In genomic region chr18:47151457-47151856, GRCh38 we compare ENCODE assay signal across 8 cellular contexts. TPM values are rescaled to one million over a fixed set of nuclear protein-coding genes. Genes with fewer than 3 reads are reported as not detected.
DNase-seq lines count a peak whose midpoint lies in the region; ATAC-seq and TF ChIP-seq lines count a peak whose summit lies in the region.

No MANE protein-coding gene starts in this region.

- H3K36me3 ChIP-seq in ACC112 (ENCODE audit: insufficient read depth, low read length), result peaks cover 22% of the 10 kb centered on the region; the same call in 1 of the 2 replicates
- peaks cover 3 to 11% (median 7%) of the 10 kb centered on the region in 4 donors for H3K36me3 ChIP-seq in liver (ENCODE audit: control insufficient read depth in 4 of 4, insufficient read depth in 3 of 4, low read depth in 1 of 4, low read length in 3 of 4)

- H3K4me1 Mint-ChIP-seq in activated CD8-positive, alpha-beta T cell treated with anti-CD3 and anti-CD28 coated beads, Interleukin-2, amount 10 ng/mL, durations not matched to agents 7 days and 5 days (ENCODE audit: low read depth), result peaks cover 27% of the 10 kb centered on the region

- CTCF ChIA-PET in activated CD8-positive, alpha-beta T cell treated with anti-CD3 and anti-CD28 coated beads, Interleukin-2, amount 10 ng/mL, durations not matched to agents 7 days and 5 days (lab: Charles Lee), result interaction anchor here (0.7 to 2.8 kb wide), 3 partner anchors 9 to 978 kb away, joined by 3 to 6 read pairs (median 4); a partner anchor contains a TSS

- H3K4me1 ChIP-seq in ACC112 (ENCODE audit: control insufficient read depth, insufficient read depth, low read length, unreplicated experiment) (peaks cover 11% of the 10 kb centered on the region), liver (ENCODE audit: control insufficient read depth in 4 of 4, insufficient read depth in 4 of 4, low read length in 3 of 4) (peaks cover 1 to 17% (median 10%) of the 10 kb centered on the region in 4 donors)

- no peak for TF ChIP-seq CTCF in liver (IDR thresholded peaks at IDR 0.05; ENCODE audit: low read depth, low read length, missing input control)
- TF ChIP-seq CTCF in omental fat pad (IDR thresholded peaks at IDR 0.05), result no peak

- no peak for TF ChIP-seq RAD21 in liver (IDR thresholded peaks at IDR 0.05)

- peaks cover 26% of the 10 kb centered on the region for H3K36me3 Mint-ChIP-seq in activated CD8-positive, alpha-beta T cell treated with anti-CD3 and anti-CD28 coated beads, Interleukin-2, amount 10 ng/mL, durations not matched to agents 7 days and 5 days (ENCODE audit: low read depth)

- peak in 55 of 76 experiments; percentile 3 to 95 (median 67) for DNase-seq in HUDEP-2 (lab: John Stamatoyannopoulos, UW; ENCODE audit: unreplicated experiment in 76 of 76)
- DNase-seq in activated CD8-positive, alpha-beta T cell treated with anti-CD3 and anti-CD28 coated beads, Interleukin-2, amount 10 ng/mL, durations not matched to agents 7 days and 5 days, result no peak
- DNase-seq in omental fat pad (ENCODE audit: low spot score), result no peak
- DNase-seq in caudate nucleus (lab: John Stamatoyannopoulos, UW), result no peak

- no peak overlapping the region for H3K9ac ChIP-seq in liver (ENCODE audit: low read depth in 1 of 2, low read length in 2 of 2)

- H3K9me3 ChIP-seq in liver (ENCODE audit: control insufficient read depth in 4 of 4, low read length in 3 of 4), result no peaks in the 10 kb centered on the region

- no peaks in the 10 kb centered on the region for H3K27me3 Mint-ChIP-seq in activated CD8-positive, alpha-beta T cell treated with anti-CD3 and anti-CD28 coated beads, Interleukin-2, amount 10 ng/mL, durations not matched to agents 7 days and 5 days (ENCODE audit: low read depth)

- ATAC-seq in activated CD8-positive, alpha-beta T cell treated with anti-CD3 and anti-CD28 coated beads, Interleukin-2, amount 10 ng/mL, durations not matched to agents 7 days and 5 days, result no peak
- ATAC-seq in omental fat pad (ENCODE audit: low FRiP score) (no peak), HG02610 (IDR thresholded peaks at IDR 0.05; ENCODE audit: unreplicated experiment) (no peak), HG03565 (IDR thresholded peaks at IDR 0.05; ENCODE audit: unreplicated experiment) (no peak)

- peak overlapping the region; percentile 97 for H3K4me3 ChIP-seq in ACC112 (ENCODE audit: low read depth, low read length)
- H3K4me3 ChIP-seq in liver (ENCODE audit: low read depth in 1 of 3, low read length in 3 of 3), result peak overlapping the region in 2 of 3 donors; percentile 75 to 77

- H2AFZ ChIP-seq in ACC112 (ENCODE audit: low read length, unreplicated experiment), result no peak overlapping the region

- H3K27ac Mint-ChIP-seq in activated CD8-positive, alpha-beta T cell treated with anti-CD3 and anti-CD28 coated beads, Interleukin-2, amount 10 ng/mL, durations not matched to agents 7 days and 5 days, result peak overlapping the region; percentile 90

- peaks cover 36% of the 10 kb centered on the region for H3K79me2 ChIP-seq in ACC112 (ENCODE audit: control insufficient read depth, insufficient read depth, low read length, unreplicated experiment)

- H3K4me3 Mint-ChIP-seq in activated CD8-positive, alpha-beta T cell treated with anti-CD3 and anti-CD28 coated beads, Interleukin-2, amount 10 ng/mL, durations not matched to agents 7 days and 5 days, result peak overlapping the region; percentile 86

- POLR2A ChIA-PET in activated CD8-positive, alpha-beta T cell treated with anti-CD3 and anti-CD28 coated beads, Interleukin-2, amount 10 ng/mL, durations not matched to agents 7 days and 5 days (lab: Charles Lee), result no interaction called here

- H3K27me3 ChIP-seq in ACC112 (ENCODE audit: insufficient read depth, low read length) (no peaks in the 10 kb centered on the region), liver (ENCODE audit: control insufficient read depth in 4 of 4, insufficient read depth in 4 of 4, low read length in 3 of 4) (no peaks in the 10 kb centered on the region)

- H3K27ac ChIP-seq in ACC112 (ENCODE audit: low read depth, low read length) (no peak overlapping the region), liver (ENCODE audit: low read depth in 1 of 2, low read length in 2 of 2) (no peak overlapping the region), caudate nucleus (ENCODE audit: low read depth, low read length) (no peak overlapping the region)

- H3K9me3 Mint-ChIP-seq in activated CD8-positive, alpha-beta T cell treated with anti-CD3 and anti-CD28 coated beads, Interleukin-2, amount 10 ng/mL, durations not matched to agents 7 days and 5 days (ENCODE audit: insufficient read depth), result no peaks in the 10 kb centered on the region

TF ChIP-seq in liver, 16 proteins besides CTCF, POLR2A, EP300 and RAD21:
- TF ChIP-seq TAF1 (conservative IDR thresholded peaks at IDR 0.05) (no peak), SP1 (IDR thresholded peaks at IDR 0.05) (no peak), JUND (IDR thresholded peaks at IDR 0.05) (no peak), MAX (IDR thresholded peaks at IDR 0.05) (no peak), HNF4G (IDR thresholded peaks at IDR 0.05) (no peak), GABPA (IDR thresholded peaks at IDR 0.05 in 1 of 2, conservative IDR thresholded peaks at IDR 0.05 in 1 of 2) (no peak), EGR1 (IDR thresholded peaks at IDR 0.05; ENCODE audit: low read depth in 2 of 2) (no peak), ZBTB33 (IDR thresholded peaks at IDR 0.05) (no peak), NR2F2 (IDR thresholded peaks at IDR 0.05) (no peak), FOXA1 (IDR thresholded peaks at IDR 0.05) (no peak), RXRA (IDR thresholded peaks at IDR 0.05) (no peak), YY1 (IDR thresholded peaks at IDR 0.05) (no peak), ATF3 (IDR thresholded peaks at IDR 0.05) (no peak), REST (IDR thresholded peaks at IDR 0.05) (no peak), HNF4A (conservative IDR thresholded peaks at IDR 0.05) (no peak), FOXA2 (IDR thresholded peaks at IDR 0.05) (no peak)

RNA-seq across cellular contexts. Expression of gene HDHD2, which starts 1.2 kb away (rescaled TPM):
- 10 to 100 TPM; 31.9 to 38.3 TPM for total RNA-seq in activated CD8-positive, alpha-beta T cell treated with anti-CD3 and anti-CD28 coated beads, Interleukin-2, amount 10 ng/mL, durations not matched to agents 7 days and 5 days
- 10 to 100 TPM; 17.0 to 23.0 TPM for total RNA-seq in liver
- polyA plus RNA-seq in liver, result 10 to 100 TPM; 18.1 to 19.0 TPM
- total RNA-seq in omental fat pad, result 10 to 100 TPM; 16.7 to 35.5 (median 18.6) TPM

RNA-seq across cellular contexts. Expression of gene IER3IP1, which starts 24.7 kb away (rescaled TPM):
- 10 to 100 TPM; 11.7 to 12.4 TPM for total RNA-seq in activated CD8-positive, alpha-beta T cell treated with anti-CD3 and anti-CD28 coated beads, Interleukin-2, amount 10 ng/mL, durations not matched to agents 7 days and 5 days
- total RNA-seq in liver (10 to 100 TPM in 1 of 2 donors, 1 to 10 TPM in 1; 8.0 to 24.9 TPM), omental fat pad (10 to 100 TPM; 11.3 to 18.6 (median 12.7) TPM)
- polyA plus RNA-seq in liver, result 10 to 100 TPM in 1 of 2 donors, 1 to 10 TPM in 1; 10.0 to 12.7 TPM

Comparison
In these comparisons a context has a peak if more than half of its experiments do, and no peak if none do; other contexts are left out.
1. DNase-seq: peak in HUDEP-2 (55 of 76); none in activated CD8-positive, alpha-beta T cell treated with anti-CD3 and anti-CD28 coated beads, Interleukin-2, amount 10 ng/mL, durations not matched to agents 7 days and 5 days (single experiment), omental fat pad (single experiment) and caudate nucleus (0 of 61).